Comparison of ENCODE assay signal across 19 cellular contexts in the genomic region with DNA sequence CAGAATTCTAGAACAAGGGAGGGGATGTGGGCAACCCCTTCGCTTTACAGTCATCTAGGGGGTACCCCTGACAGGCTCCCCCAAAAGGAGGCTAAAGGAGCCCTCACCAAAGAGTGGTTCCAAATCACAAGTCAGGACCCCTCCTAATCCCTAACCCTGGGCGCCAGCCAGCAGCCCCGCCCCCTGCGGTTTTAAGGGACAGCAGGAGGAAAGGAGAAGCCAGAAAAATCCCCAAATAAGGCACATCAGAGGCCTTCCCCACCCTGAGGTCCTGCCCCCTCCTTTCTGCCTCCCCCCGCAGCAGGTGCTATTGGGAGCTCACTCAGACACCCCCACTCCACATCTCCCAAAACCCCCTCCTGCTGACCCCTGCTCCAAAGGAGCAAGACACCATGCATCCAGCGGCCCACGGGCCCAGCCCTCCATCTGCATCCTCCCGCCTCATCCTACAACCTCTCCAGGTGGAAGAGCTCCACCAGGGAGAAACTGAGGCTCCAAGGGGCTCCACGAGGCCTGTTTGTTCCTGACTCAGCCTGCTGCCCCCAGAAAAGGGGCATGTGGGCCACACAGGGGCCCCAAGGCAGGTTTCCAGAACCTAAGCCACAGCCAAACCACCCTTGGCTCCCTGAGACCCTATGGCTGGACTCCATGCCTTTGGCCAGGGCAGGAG.
A peak's percentile ranks its signal among the peaks of the same experiment; 100 is the strongest.
DNase-seq lines count a peak whose midpoint lies in the region; ATAC-seq and TF ChIP-seq lines count a peak whose summit lies in the region.
"Had no signal": no experiment of that assay in that cellular context is flagged by ENCODE, and none has a peak within 500 bp of the region (broad histone marks: within the 10 kb centered on the region; RNA-seq: fewer than 3 reads in every experiment).

No MANE protein-coding gene starts in this region.

- no peak overlapping the region for H3K9ac ChIP-seq in BLaER1
- H3K9ac ChIP-seq in H9 (ENCODE audit: extremely low read depth, insufficient read length, low read length), result no peak overlapping the region
- H3K9ac ChIP-seq in trophoblast cell (ENCODE audit: low read length), result no peak overlapping the region

- H3K4me1 ChIP-seq in BLaER1 (peaks cover 23% of the 10 kb centered on the region), H9 (ENCODE audit: insufficient read depth, low read length) (no peaks in the 10 kb centered on the region), trophoblast cell (ENCODE audit: control insufficient read depth in 1 of 2, insufficient read depth in 2 of 2, low read length in 2 of 2) (peaks cover 23 to 28% of the 10 kb centered on the region in 2 experiments)

- H3K79me1 ChIP-seq in H9 (ENCODE audit: insufficient read depth, low read depth, low read length, poor library complexity, severe bottlenecking) (no peaks in the 10 kb centered on the region), trophoblast cell (ENCODE audit: low read length) (peaks cover 16% of the 10 kb centered on the region)

- H2AFZ ChIP-seq in H9 (ENCODE audit: low read length) (no peak overlapping the region), trophoblast cell (ENCODE audit: insufficient read depth, low read length, poor library complexity) (no peak overlapping the region)

- ATAC-seq in natural killer cell (no peak), esophagus mucosa (no peak), GM19328 (IDR thresholded peaks at IDR 0.05; ENCODE audit: unreplicated experiment) (no peak)

- H2BK12ac ChIP-seq in H9 (ENCODE audit: insufficient read length, low read depth, low read length) (no peak overlapping the region), trophoblast cell (ENCODE audit: low read length) (no peak overlapping the region)

- H4K20me1 ChIP-seq in BLaER1, result no peaks in the 10 kb centered on the region
- no peaks in the 10 kb centered on the region for H4K20me1 ChIP-seq in H9 (ENCODE audit: control insufficient read depth, insufficient read depth, insufficient read length)

- WGBS in H9 (ENCODE audit: extremely low coverage, insufficient read length, low lambda C conversion rate), result no CpG with 5 or more reads among the region's 9 CpGs
- no CpG with 5 or more reads among the region's 9 CpGs for WGBS in trophoblast cell (ENCODE audit: extremely low coverage, insufficient coverage, insufficient read length)

- H3K4me3 ChIP-seq in BLaER1 (no peak overlapping the region), WERI-Rb-1 (ENCODE audit: low read depth, low read length) (no peak overlapping the region), trophoblast cell (ENCODE audit: low read depth, low read length) (no peak overlapping the region)

- H3K27ac Mint-ChIP-seq in H9 (peak overlapping the region in 1 of 3 experiments; percentile 65; a peak in 1 of 7 replicates), natural killer cell (no peak overlapping the region)
- H3K27ac Mint-ChIP-seq: CD4-positive, alpha-beta memory T cell had no signal

- H2BK5ac ChIP-seq in H9 (ENCODE audit: insufficient read length, low read length) (no peak overlapping the region), trophoblast cell (ENCODE audit: low read depth, low read length, poor library complexity) (no peak overlapping the region)

- no peaks in the 10 kb centered on the region; a peak in 1 of 5 replicates for H3K9me3 Mint-ChIP-seq in H9
- H3K9me3 Mint-ChIP-seq in natural killer cell, result no peaks in the 10 kb centered on the region
- H3K9me3 Mint-ChIP-seq: CD4-positive, alpha-beta memory T cell had no signal

- no peak overlapping the region for H4K5ac ChIP-seq in H9 (ENCODE audit: insufficient read length, low read depth, low read length)

- H3K36me3 Mint-ChIP-seq in H9 (ENCODE audit: insufficient read depth in 1 of 3, low read depth in 3 of 3) (no peaks in the 10 kb centered on the region; a peak in 1 of 7 replicates), natural killer cell (no peaks in the 10 kb centered on the region)
- H3K36me3 Mint-ChIP-seq: CD4-positive, alpha-beta memory T cell had no signal

- H3K79me2 ChIP-seq in H9 (ENCODE audit: insufficient read depth, low read length) (no peaks in the 10 kb centered on the region), trophoblast cell (ENCODE audit: control insufficient read depth, insufficient read depth, low read length, poor library complexity) (peaks cover 2% of the 10 kb centered on the region)

- H3K27me3 ChIP-seq in BLaER1 (no peaks in the 10 kb centered on the region), H9 (ENCODE audit: insufficient read depth, low read length) (no peaks in the 10 kb centered on the region), WERI-Rb-1 (ENCODE audit: insufficient read depth, low read depth, severe bottlenecking) (no peaks in the 10 kb centered on the region), trophoblast cell (ENCODE audit: insufficient read depth, low read length) (no peaks in the 10 kb centered on the region)

- H4K12ac ChIP-seq in trophoblast cell (ENCODE audit: low read depth, low read length), result no peak overlapping the region

- H3K14ac ChIP-seq in H9 (ENCODE audit: insufficient read depth, low read length), result no peak overlapping the region; the same call in 1 of the 2 replicates
- no peak overlapping the region for H3K14ac ChIP-seq in trophoblast cell (ENCODE audit: low read length)

- no peak overlapping the region for H4K8ac ChIP-seq in H9 (replicated peaks; ENCODE audit: insufficient read length, low read depth, low read length)
- H4K8ac ChIP-seq in trophoblast cell (ENCODE audit: low read depth, low read length), result no peak overlapping the region

- TF ChIP-seq CTCF in H9 (conservative IDR thresholded peaks at IDR 0.05) (no peak), WERI-Rb-1 (IDR thresholded peaks at IDR 0.05; ENCODE audit: low read depth, low read length) (no peak), natural killer cell (IDR thresholded peaks at IDR 0.05) (no peak)

- H3K56ac ChIP-seq in H9 (ENCODE audit: insufficient read length, low read depth, low read length), result no peak overlapping the region

- H3K4ac ChIP-seq in H9 (ENCODE audit: low read depth, low read length) (no peak overlapping the region), trophoblast cell (ENCODE audit: low read depth, low read length) (no peak overlapping the region)

- H3K18ac ChIP-seq in H9 (ENCODE audit: insufficient read length, low read depth, low read length), result no peak overlapping the region
- H3K18ac ChIP-seq in trophoblast cell (ENCODE audit: low read length), result no peak overlapping the region

- H3K9me3 ChIP-seq in BLaER1, result no peaks in the 10 kb centered on the region
- H3K9me3 ChIP-seq in H9 (ENCODE audit: control insufficient read depth, low read depth, low read length), result no peaks in the 10 kb centered on the region
- no peaks in the 10 kb centered on the region for H3K9me3 ChIP-seq in WERI-Rb-1 (ENCODE audit: severe bottlenecking)
- H3K9me3 ChIP-seq in trophoblast cell (ENCODE audit: insufficient read depth, low read depth, low read length), result peaks cover 3% of the 10 kb centered on the region

- H3K27ac ChIP-seq in BLaER1 (no peak overlapping the region), H9 (ENCODE audit: insufficient read length, low read depth, low read length) (no peak overlapping the region), WERI-Rb-1 (no peak overlapping the region), trophoblast cell (ENCODE audit: low read depth, low read length) (no peak overlapping the region)

- H3K36me3 ChIP-seq in BLaER1 (no peaks in the 10 kb centered on the region), WERI-Rb-1 (no peaks in the 10 kb centered on the region), trophoblast cell (ENCODE audit: control insufficient read depth in 1 of 2, insufficient read depth in 2 of 2, low read length in 2 of 2) (no peaks in the 10 kb centered on the region)

- H3K23ac ChIP-seq in H9 (ENCODE audit: insufficient read length, low read depth, low read length) (no peak overlapping the region), trophoblast cell (ENCODE audit: low read length) (no peak overlapping the region)

- no peak overlapping the region for H2BK20ac ChIP-seq in H9 (ENCODE audit: low read depth, low read length, poor library complexity, severe bottlenecking)

- no peak overlapping the region for H2AK5ac ChIP-seq in H9 (ENCODE audit: insufficient read length, low read length)
- H2AK5ac ChIP-seq in trophoblast cell (ENCODE audit: low read length), result no peak overlapping the region

- intact Hi-C loops in natural killer cell (cut with micrococcal nuclease), result no loop called here

- H3K27me3 Mint-ChIP-seq in H9 (ENCODE audit: low read depth) (peaks cover 8% of the 10 kb centered on the region), natural killer cell (ENCODE audit: low read depth in 2 of 2) (peaks cover 6% of the 10 kb centered on the region in 2 donors)

- no peak overlapping the region for H2BK15ac ChIP-seq in H9 (ENCODE audit: low read depth, low read length)

- no peak overlapping the region for H3T11ph ChIP-seq in H9 (ENCODE audit: low read length)

- H3K4me1 Mint-ChIP-seq in H9 (peaks cover 30% of the 10 kb centered on the region in 2 experiments), natural killer cell (no peaks in the 10 kb centered on the region)
- H3K4me1 Mint-ChIP-seq: CD4-positive, alpha-beta memory T cell had no signal

- H4K91ac ChIP-seq in H9 (ENCODE audit: insufficient read length, low read depth, low read length), result no peak overlapping the region
- peak overlapping the region; percentile 39 for H4K91ac ChIP-seq in trophoblast cell (ENCODE audit: low read depth, low read length)

- peak overlapping the region; percentile 40; the same call in 1 of the 2 replicates for H3K4me2 ChIP-seq in BLaER1
- no peak overlapping the region for H3K4me2 ChIP-seq in H9 (ENCODE audit: insufficient read depth, insufficient read length, low read length)
- H3K4me2 ChIP-seq in trophoblast cell (ENCODE audit: low read length), result no peak overlapping the region

- no peaks in the 10 kb centered on the region for H3K23me2 ChIP-seq in H9 (ENCODE audit: insufficient read length, low read depth, low read length, poor library complexity, severe bottlenecking)

- H2BK120ac ChIP-seq in H9 (ENCODE audit: low read depth, low read length, poor library complexity, severe bottlenecking) (no peak overlapping the region), trophoblast cell (ENCODE audit: insufficient read depth, low read length, poor library complexity) (no peak overlapping the region)

- peak; percentile 25 for DNase-seq in H9
- DNase-seq in WERI-Rb-1, result peak; percentile 7
- no peak for DNase-seq in trophoblast cell
- DNase-seq in natural killer cell, result no peak
- DNase-seq: ACHN; AML-193; Calu3; CD4-positive, alpha-beta memory T cell; DMS79; HCEC 1CT; NCI-H1436; NCI-H2029; NCI-H2171; NCI-H446; NCI-H69; RPMI8226 had no signal

- H3K4me3 Mint-ChIP-seq in H9, result no peak overlapping the region
- H3K4me3 Mint-ChIP-seq in natural killer cell, result no peak overlapping the region
- H3K4me3 Mint-ChIP-seq: CD4-positive, alpha-beta memory T cell had no signal

Comparison
In these comparisons a context has a peak if more than half of its experiments do, and no peak if none do; other contexts are left out.
1. DNase-seq: peak in H9 (single experiment) and WERI-Rb-1 (single experiment); none in trophoblast cell (0 of 2) and natural killer cell (single experiment).